In the genomic region with DNA sequence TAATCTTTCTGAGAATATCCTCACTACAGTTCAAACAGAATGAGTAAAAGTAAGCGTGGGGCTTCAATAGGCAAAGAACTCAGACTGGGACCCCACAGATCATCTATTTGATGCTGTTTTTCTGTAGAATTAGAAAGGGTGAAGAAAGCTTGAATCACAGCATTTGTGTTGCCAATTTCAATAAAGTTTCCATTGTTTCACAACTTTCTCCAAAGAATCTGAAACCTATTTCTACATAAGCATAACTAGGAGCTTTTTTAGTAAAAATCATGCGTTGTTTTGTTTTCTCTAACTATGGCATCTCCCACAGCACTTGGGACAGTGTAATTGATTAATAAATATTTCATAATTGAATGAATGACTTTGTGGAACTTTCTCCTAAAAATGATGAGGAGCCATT, we compare ENCODE assay signal across 2 cellular contexts.
TF ChIP-seq lines count a peak whose summit lies in the region.

No MANE protein-coding gene starts in this region.

TF ChIP-seq in SK-N-SH, 30 proteins besides CTCF, POLR2A, EP300 and RAD21:
- TF ChIP-seq REST (IDR thresholded peaks at IDR 0.05; ENCODE audit: low read depth, low read length) (no peak), EZH2phosphoT487 (IDR thresholded peaks at IDR 0.05; ENCODE audit: borderline replicate concordance, low read depth) (no peak), JUND (IDR thresholded peaks at IDR 0.05) (no peak), MXI1 (IDR thresholded peaks at IDR 0.05; ENCODE audit: low read depth, low read length) (no peak), MAX (IDR thresholded peaks at IDR 0.05; ENCODE audit: low read depth) (no peak), GATA2 (CRISPR knock-in tag; IDR thresholded peaks at IDR 0.05) (no peak), NRF1 (IDR thresholded peaks at IDR 0.05; ENCODE audit: low read depth, low read length) (no peak), MEF2A (IDR thresholded peaks at IDR 0.05; ENCODE audit: borderline replicate concordance, low read depth) (no peak), TAF1 (IDR thresholded peaks at IDR 0.05; ENCODE audit: borderline replicate concordance, low read depth, low read length) (no peak), USF1 (IDR thresholded peaks at IDR 0.05; ENCODE audit: borderline replicate concordance, low read depth) (no peak), SMC3 (IDR thresholded peaks at IDR 0.05; ENCODE audit: low read depth, low read length) (no peak), PBX3 (IDR thresholded peaks at IDR 0.05) (no peak), TEAD4 (IDR thresholded peaks at IDR 0.05; ENCODE audit: borderline replicate concordance, insufficient read depth) (no peak), FOXM1 (IDR thresholded peaks at IDR 0.05; ENCODE audit: low read depth) (no peak), GABPA (IDR thresholded peaks at IDR 0.05; ENCODE audit: low read depth) (no peak), NFIC (IDR thresholded peaks at IDR 0.05; ENCODE audit: borderline replicate concordance) (no peak), FOSL2 (IDR thresholded peaks at IDR 0.05; ENCODE audit: borderline replicate concordance, low read depth) (no peak), RXRA (IDR thresholded peaks at IDR 0.05; ENCODE audit: borderline replicate concordance, low read depth) (no peak)
TF ChIP-seq in SK-N-SH: peak in this region for 0.

TF ChIP-seq in SK-N-SH treated with all-trans-retinoic acid at 6 μM for 48 hours, 23 proteins besides CTCF, POLR2A, EP300 and RAD21 (continued from another document):
- no peak for TF ChIP-seq CSRNP3 (CRISPR knock-in tag; IDR thresholded peaks at IDR 0.05)
- no peak for TF ChIP-seq ZNF70 (CRISPR knock-in tag; IDR thresholded peaks at IDR 0.05)
- TF ChIP-seq OSR1 (CRISPR knock-in tag; IDR thresholded peaks at IDR 0.05), result no peak
- TF ChIP-seq PATZ1 (CRISPR knock-in tag; IDR thresholded peaks at IDR 0.05; ENCODE audit: borderline replicate concordance), result no peak
- no peak for TF ChIP-seq ZFP30 (CRISPR knock-in tag; IDR thresholded peaks at IDR 0.05)
- no peak for TF ChIP-seq BACH2 (CRISPR knock-in tag; IDR thresholded peaks at IDR 0.05; ENCODE audit: borderline replicate concordance)
- TF ChIP-seq, protein P1, sequence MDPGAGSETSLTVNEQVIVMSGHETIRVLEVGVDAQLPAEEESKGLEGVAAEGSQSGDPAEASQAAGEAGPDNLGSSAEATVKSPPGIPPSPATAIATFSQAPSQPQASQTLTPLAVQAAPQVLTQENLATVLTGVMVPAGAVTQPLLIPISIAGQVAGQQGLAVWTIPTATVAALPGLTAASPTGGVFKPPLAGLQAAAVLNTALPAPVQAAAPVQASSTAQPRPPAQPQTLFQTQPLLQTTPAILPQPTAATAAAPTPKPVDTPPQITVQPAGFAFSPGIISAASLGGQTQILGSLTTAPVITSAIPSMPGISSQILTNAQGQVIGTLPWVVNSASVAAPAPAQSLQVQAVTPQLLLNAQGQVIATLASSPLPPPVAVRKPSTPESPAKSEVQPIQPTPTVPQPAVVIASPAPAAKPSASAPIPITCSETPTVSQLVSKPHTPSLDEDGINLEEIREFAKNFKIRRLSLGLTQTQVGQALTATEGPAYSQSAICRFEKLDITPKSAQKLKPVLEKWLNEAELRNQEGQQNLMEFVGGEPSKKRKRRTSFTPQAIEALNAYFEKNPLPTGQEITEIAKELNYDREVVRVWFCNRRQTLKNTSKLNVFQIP (CRISPR knock-in tag; IDR thresholded peaks at IDR 0.05; ENCODE audit: borderline replicate concordance, low read depth), result no peak
- TF ChIP-seq ZNF565 (CRISPR knock-in tag; conservative IDR thresholded peaks at IDR 0.05; ENCODE audit: low read depth), result no peak
- TF ChIP-seq GLIS3 (CRISPR knock-in tag; IDR thresholded peaks at IDR 0.05), result no peak
